In genomic region chr22:50302041-50302541, GRCh38 we compare ENCODE assay signal across 10 cellular contexts. TPM values are rescaled to one million over a fixed set of nuclear protein-coding genes. Genes with fewer than 3 reads are reported as not detected.
DNase-seq lines count a peak whose midpoint lies in the region; ATAC-seq, FAIRE-seq and TF ChIP-seq lines count a peak whose summit lies in the region.
"Had no signal": no experiment of that assay in that cellular context is flagged by ENCODE, and none has a peak within 500 bp of the region (broad histone marks: within the 10 kb centered on the region; RNA-seq: fewer than 3 reads in every experiment).

No MANE protein-coding gene starts in this region.

- H3K36me3 ChIP-seq in colonic mucosa (no peaks in the 10 kb centered on the region), lower lobe of right lung (peaks cover 4% of the 10 kb centered on the region), transverse colon (no peaks in the 10 kb centered on the region)

- in situ Hi-C loops in transverse colon (cut with MboI; ENCODE audit: low pct_ligation_motif_present in 1 of 4, low pct_unique_long_range_greater_than_20kb in 1 of 4, low sequenced_read_pairs in 3 of 4) = no loop called here

- peak overlapping the region; percentile 50 for H3K27ac ChIP-seq in colonic mucosa
- H3K27ac ChIP-seq in lower lobe of right lung = peak overlapping the region; percentile 93
- peak overlapping the region; percentile 92 to 97 (median 94) for H3K27ac ChIP-seq in transverse colon

- TF ChIP-seq EP300 in transverse colon (IDR thresholded peaks at IDR 0.05; ENCODE audit: low read depth) = no peak

- no peak for TF ChIP-seq CTCF in colonic mucosa (IDR thresholded peaks at IDR 0.05)
- no peak for TF ChIP-seq CTCF in lower lobe of right lung (IDR thresholded peaks at IDR 0.05)
- no peak for TF ChIP-seq CTCF in transverse colon (IDR thresholded peaks at IDR 0.05)
- TF ChIP-seq CTCF in D721Med (IDR thresholded peaks at IDR 0.05; ENCODE audit: insufficient read depth, missing control alignments) = no peak

- FAIRE-seq in D721Med (lab: Jason Lieb, UNC) = no peak

- H3K27ac Mint-ChIP-seq in IgD-negative memory B cell = peak overlapping the region in 1 of 3 donors; percentile 52
- H3K27ac Mint-ChIP-seq in activated CD8-positive, alpha-beta memory T cell treated with anti-CD3 and anti-CD28 coated beads, Interleukin-2, amount 10 ng/mL, durations not matched to agents 7 days and 5 days = no peak overlapping the region
- H3K27ac Mint-ChIP-seq: activated naive CD8-positive, alpha-beta T cell treated with anti-CD3 and anti-CD28 coated beads, Interleukin-2, amount 50 U/mL, for 24 hours had no signal

- peaks cover 84% of the 10 kb centered on the region for H3K4me1 ChIP-seq in colonic mucosa
- peaks cover 87% of the 10 kb centered on the region for H3K4me1 ChIP-seq in lower lobe of right lung
- peaks cover 79 to 98% (median 89%) of the 10 kb centered on the region in 4 donors for H3K4me1 ChIP-seq in transverse colon

- H3K9me3 ChIP-seq in colonic mucosa = no peaks in the 10 kb centered on the region
- H3K9me3 ChIP-seq in lower lobe of right lung = no peaks in the 10 kb centered on the region
- no peaks in the 10 kb centered on the region for H3K9me3 ChIP-seq in transverse colon

- intact Hi-C loops in colonic mucosa (cut with DNase I) (no loop called here), lower lobe of right lung (cut with DNase I) (no loop called here), transverse colon (cut with DNase I; ENCODE audit: low total_unique reads) (no loop called here)

- no peak for TF ChIP-seq POLR2A in transverse colon (IDR thresholded peaks at IDR 0.05)

- no peak overlapping the region for H3K4me3 ChIP-seq in colonic mucosa
- peak overlapping the region; percentile 30 for H3K4me3 ChIP-seq in lower lobe of right lung
- H3K4me3 ChIP-seq in transverse colon = no peak overlapping the region

- no peaks in the 10 kb centered on the region for H3K9me3 Mint-ChIP-seq in IgD-negative memory B cell
- no peaks in the 10 kb centered on the region for H3K9me3 Mint-ChIP-seq in activated CD8-positive, alpha-beta memory T cell treated with anti-CD3 and anti-CD28 coated beads, Interleukin-2, amount 10 ng/mL, durations not matched to agents 7 days and 5 days (ENCODE audit: low read depth)
- H3K9me3 Mint-ChIP-seq: activated naive CD8-positive, alpha-beta T cell treated with anti-CD3 and anti-CD28 coated beads, Interleukin-2, amount 50 U/mL, for 24 hours had no signal

- H3K4me1 Mint-ChIP-seq in IgD-negative memory B cell = peaks cover 17 to 37% (median 31%) of the 10 kb centered on the region in 3 donors
- peaks cover 12% of the 10 kb centered on the region for H3K4me1 Mint-ChIP-seq in activated CD8-positive, alpha-beta memory T cell treated with anti-CD3 and anti-CD28 coated beads, Interleukin-2, amount 10 ng/mL, durations not matched to agents 7 days and 5 days

- H3K27me3 ChIP-seq in colonic mucosa (no peaks in the 10 kb centered on the region), lower lobe of right lung (ENCODE audit: low read depth) (no peaks in the 10 kb centered on the region), transverse colon (no peaks in the 10 kb centered on the region)

- WGBS in transverse colon (ENCODE audit: low coverage in 1 of 2), 2 donors = 29% methylated on average over 9 of the region's 9 CpGs; no CpG with 5 or more reads in 1 of the 2 donors

- H3K9ac ChIP-seq in colonic mucosa (ENCODE audit: low read depth in 2 of 2, low read length in 2 of 2) = peak overlapping the region; percentile 24 to 96

- peaks cover 11% of the 10 kb centered on the region for H3K27me3 Mint-ChIP-seq in IgD-negative memory B cell
- peaks cover 6% of the 10 kb centered on the region for H3K27me3 Mint-ChIP-seq in activated CD8-positive, alpha-beta memory T cell treated with anti-CD3 and anti-CD28 coated beads, Interleukin-2, amount 10 ng/mL, durations not matched to agents 7 days and 5 days

- H3K4me3 Mint-ChIP-seq in IgD-negative memory B cell = peak overlapping the region; percentile 28 to 82 (median 64)
- H3K4me3 Mint-ChIP-seq in activated CD8-positive, alpha-beta memory T cell treated with anti-CD3 and anti-CD28 coated beads, Interleukin-2, amount 10 ng/mL, durations not matched to agents 7 days and 5 days = no peak overlapping the region
- H3K4me3 Mint-ChIP-seq: activated naive CD8-positive, alpha-beta T cell treated with anti-CD3 and anti-CD28 coated beads, Interleukin-2, amount 50 U/mL, for 24 hours had no signal

- CTCF ChIA-PET in activated CD8-positive, alpha-beta memory T cell treated with anti-CD3 and anti-CD28 coated beads, Interleukin-2, amount 10 ng/mL, durations not matched to agents 7 days and 5 days (lab: Charles Lee) = interaction anchor here (0.9 to 1.1 kb wide), 2 partner anchors 24 to 26 kb away, joined by 3 to 5 read pairs; no protein-coding TSS in a partner anchor

- ATAC-seq in lower lobe of right lung = peak; percentile 19 to 47
- ATAC-seq in activated CD8-positive, alpha-beta memory T cell treated with anti-CD3 and anti-CD28 coated beads, Interleukin-2, amount 10 ng/mL, durations not matched to agents 7 days and 5 days = no peak
- ATAC-seq: activated CD4-positive, CD25-positive, alpha-beta regulatory T cell treated with anti-CD3 and anti-CD28 coated beads, Interleukin-2, amount 50 U/mL, for 24 hours; activated naive CD8-positive, alpha-beta T cell treated with anti-CD3 and anti-CD28 coated beads, Interleukin-2, amount 50 U/mL, for 24 hours had no signal

- peak; percentile 73 for DNase-seq in colonic mucosa
- DNase-seq in lower lobe of right lung = peak; percentile 76
- peak; percentile 65 for DNase-seq in transverse colon
- DNase-seq in D721Med (ENCODE audit: insufficient read length, low spot score) = no peak
- DNase-seq in OCI-M1 (lab: John Stamatoyannopoulos, UW) = no peak
- no peak for DNase-seq in activated CD8-positive, alpha-beta memory T cell treated with anti-CD3 and anti-CD28 coated beads, Interleukin-2, amount 10 ng/mL, durations not matched to agents 7 days and 5 days
- DNase-seq: activated naive CD8-positive, alpha-beta T cell treated with anti-CD3 and anti-CD28 coated beads, Interleukin-2, amount 50 U/mL, for 24 hours; NCI-H526 had no signal

- H3K36me3 Mint-ChIP-seq in IgD-negative memory B cell = no peaks in the 10 kb centered on the region
- no peaks in the 10 kb centered on the region for H3K36me3 Mint-ChIP-seq in activated CD8-positive, alpha-beta memory T cell treated with anti-CD3 and anti-CD28 coated beads, Interleukin-2, amount 10 ng/mL, durations not matched to agents 7 days and 5 days

RNA-seq across cellular contexts. Expression of gene PLXNB2, which starts 5.4 kb away (rescaled TPM):
- polyA plus RNA-seq in IgD-negative memory B cell = 2.7 TPM
- total RNA-seq in colonic mucosa = 100 to 1,000 TPM; 270 to 339 TPM
- total RNA-seq in lower lobe of right lung = 256 TPM
- total RNA-seq in transverse colon = 100 to 1,000 TPM; 305 to 880 (median 460) TPM
- 10 to 100 TPM; 23.4 to 26.6 TPM for total RNA-seq in activated CD8-positive, alpha-beta memory T cell treated with anti-CD3 and anti-CD28 coated beads, Interleukin-2, amount 10 ng/mL, durations not matched to agents 7 days and 5 days

RNA-seq across cellular contexts. Expression of gene DENND6B, which starts 24.7 kb away (rescaled TPM):
- 1.2 TPM for polyA plus RNA-seq in IgD-negative memory B cell
- 1 to 10 TPM; 2.4 to 4.0 TPM for total RNA-seq in colonic mucosa
- 14.4 TPM for total RNA-seq in lower lobe of right lung
- total RNA-seq in transverse colon = 10 to 100 TPM in 2 of 4 donors, 1 to 10 TPM in 2; 3.2 to 22.7 (median 8.3) TPM
- 1 to 10 TPM; 5.7 to 8.8 TPM for total RNA-seq in activated CD8-positive, alpha-beta memory T cell treated with anti-CD3 and anti-CD28 coated beads, Interleukin-2, amount 10 ng/mL, durations not matched to agents 7 days and 5 days

RNA-seq across cellular contexts. Expression of gene MAPK11, which starts 31.9 kb away (rescaled TPM):
- polyA plus RNA-seq in IgD-negative memory B cell = 0.59 TPM
- total RNA-seq in colonic mucosa (1 to 10 TPM; 1.3 to 1.9 TPM), lower lobe of right lung (13.1 TPM), transverse colon (1 to 10 TPM; 1.6 to 6.4 (median 2.7) TPM)
- 10 to 100 TPM; 16.5 to 18.5 TPM for total RNA-seq in activated CD8-positive, alpha-beta memory T cell treated with anti-CD3 and anti-CD28 coated beads, Interleukin-2, amount 10 ng/mL, durations not matched to agents 7 days and 5 days

RNA-seq across cellular contexts. Expression of gene MAPK12, which starts 40.6 kb away (rescaled TPM):
- 0.94 TPM for polyA plus RNA-seq in IgD-negative memory B cell
- 1 to 10 TPM; 2.0 to 2.6 TPM for total RNA-seq in colonic mucosa
- 11.9 TPM for total RNA-seq in lower lobe of right lung
- total RNA-seq in transverse colon = 1 to 10 TPM; 1.1 to 9.4 (median 3.3) TPM
- 10 to 100 TPM; 13.9 to 15.8 TPM for total RNA-seq in activated CD8-positive, alpha-beta memory T cell treated with anti-CD3 and anti-CD28 coated beads, Interleukin-2, amount 10 ng/mL, durations not matched to agents 7 days and 5 days

RNA-seq across cellular contexts. Expression of gene PPP6R2, which starts 41.0 kb away (rescaled TPM):
- polyA plus RNA-seq in IgD-negative memory B cell = 27.0 TPM
- total RNA-seq in colonic mucosa (10 to 100 TPM; 34.1 to 55.9 TPM), lower lobe of right lung (52.5 TPM), transverse colon (100 to 1,000 TPM in 1 of 4 donors, 10 to 100 TPM in 3; 62.1 to 151 (median 77.8) TPM)
- 10 to 100 TPM; 78.7 to 98.0 TPM for total RNA-seq in activated CD8-positive, alpha-beta memory T cell treated with anti-CD3 and anti-CD28 coated beads, Interleukin-2, amount 10 ng/mL, durations not matched to agents 7 days and 5 days

Comparison
In these comparisons a context has a peak if more than half of its experiments do, and no peak if none do; other contexts are left out.
1. DNase-seq: peak in colonic mucosa (single experiment), lower lobe of right lung (single experiment) and transverse colon (single experiment); none in D721Med (single experiment), OCI-M1 (single experiment) and activated CD8-positive, alpha-beta memory T cell treated with anti-CD3 and anti-CD28 coated beads, Interleukin-2, amount 10 ng/mL, durations not matched to agents 7 days and 5 days (single experiment).
2. Peak in every context shown above with its lines, with median percentiles within 50 percentile points of each other: H3K27ac ChIP-seq.